Comparison of ENCODE assay signal across 8 cellular contexts in the genomic region with DNA sequence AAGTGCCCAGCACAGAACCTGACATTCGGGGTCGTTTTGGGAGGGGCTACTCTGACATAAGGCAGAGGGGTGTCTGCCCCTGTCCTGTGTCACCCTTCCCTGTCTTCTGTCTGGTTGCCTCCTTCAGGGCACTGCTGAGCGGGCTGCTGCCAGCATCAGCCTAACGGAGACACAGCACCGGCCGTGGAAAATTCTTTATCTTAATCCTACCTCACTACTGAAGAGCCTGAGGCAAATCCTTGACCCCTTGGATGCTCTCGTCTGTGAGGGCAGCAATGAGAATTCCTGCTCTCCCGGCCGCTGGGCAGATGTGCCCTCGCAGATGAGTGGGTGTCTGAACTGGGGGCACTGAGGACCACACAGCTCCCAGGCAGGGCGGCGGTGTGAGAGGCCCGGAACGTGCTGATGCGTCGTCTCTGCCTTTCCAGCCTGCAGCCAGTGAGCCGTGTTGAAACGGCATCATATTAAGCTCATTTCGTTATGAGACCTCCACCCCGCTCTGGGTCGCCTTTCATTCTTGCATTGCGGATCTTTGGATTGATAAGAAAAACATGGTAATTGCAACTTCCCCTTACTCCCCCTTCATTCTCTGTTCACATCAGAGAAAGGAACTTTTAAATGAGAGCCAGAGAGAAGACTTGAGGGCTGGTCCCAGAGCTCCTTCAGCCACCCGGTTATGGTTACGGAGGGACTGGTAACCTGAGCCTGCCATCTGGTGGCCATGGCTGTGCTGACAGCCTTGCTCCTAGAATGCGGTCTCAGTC.
DNase-seq lines count a peak whose midpoint lies in the region; ATAC-seq and TF ChIP-seq lines count a peak whose summit lies in the region.

No MANE protein-coding gene starts in this region.

- H4K20me1 ChIP-seq in HCT116 (ENCODE audit: insufficient read depth) = no peaks in the 10 kb centered on the region

- H3K9ac ChIP-seq in HCT116 (ENCODE audit: low read length) (no peak overlapping the region), rectal smooth muscle tissue (ENCODE audit: low read length) (no peak overlapping the region)

- CTCF ChIA-PET in HCT116 (lab: Charles Lee) = interaction anchor here (0.6 to 3.6 kb wide), 29 partner anchors 9 to 547 kb away, joined by 3 to 87 read pairs (median 5); partner anchors contain the start of genes FOXD2 and PDZK1IP1

- no peaks in the 10 kb centered on the region for H3K4me1 ChIP-seq in HCT116 (ENCODE audit: control insufficient read depth in 1 of 2, insufficient read depth in 2 of 2, low read length in 2 of 2)
- no peaks in the 10 kb centered on the region for H3K4me1 ChIP-seq in rectal smooth muscle tissue (ENCODE audit: control insufficient read depth, insufficient read depth, low read length)

- no peaks in the 10 kb centered on the region for H3K36me3 ChIP-seq in HCT116 (ENCODE audit: control insufficient read depth in 1 of 2, insufficient read depth in 2 of 2, low read length in 2 of 2)
- no peaks in the 10 kb centered on the region for H3K36me3 ChIP-seq in rectal smooth muscle tissue (ENCODE audit: control insufficient read depth, insufficient read depth, low read length)

- TF ChIP-seq RAD21 in HCT116 (IDR thresholded peaks at IDR 0.05; ENCODE audit: low read depth) = peak; percentile 91

- no peaks in the 10 kb centered on the region for H3K27me3 ChIP-seq in HCT116 (ENCODE audit: insufficient read depth, low read length)
- H3K27me3 ChIP-seq in rectal smooth muscle tissue (ENCODE audit: control insufficient read depth, insufficient read depth, low read length) = peaks cover 9% of the 10 kb centered on the region

- H3K27me3 Mint-ChIP-seq in activated naive CD8-positive, alpha-beta T cell treated with anti-CD3 and anti-CD28 coated beads, Interleukin-2, amount 50 U/mL, for 24 hours = peaks cover 44% of the 10 kb centered on the region

- RAD21 ChIA-PET in HCT116 (lab: Charles Lee; ENCODE audit: low non-redundant PET in 1 of 2, low total read pairs in 2 of 2, uncharacterized antibody in 2 of 2, unreplicated experiment in 2 of 2) = interaction anchor here (0.6 to 1.5 kb wide), 10 partner anchors 196 to 337 kb away, joined by 3 to 11 read pairs (median 4); partner anchors contain the start of gene FOXD2 (in 2 of the 2)

- H3K27ac ChIP-seq in HCT116 (ENCODE audit: low read depth, low read length) (no peak overlapping the region), rectal smooth muscle tissue (ENCODE audit: low read depth, low read length) (no peak overlapping the region)

- H3K4me3 Mint-ChIP-seq in activated naive CD8-positive, alpha-beta T cell treated with anti-CD3 and anti-CD28 coated beads, Interleukin-2, amount 50 U/mL, for 24 hours = peak overlapping the region; percentile 6

- no peaks in the 10 kb centered on the region for H3K79me2 ChIP-seq in HCT116 (ENCODE audit: insufficient read depth, low read length)

- peak; percentile 98 for ATAC-seq in HCT116
- ATAC-seq in activated naive CD8-positive, alpha-beta T cell treated with anti-CD3 and anti-CD28 coated beads, Interleukin-2, amount 50 U/mL, for 24 hours = peak; percentile 77
- peak; percentile 95 for ATAC-seq in left ventricle myocardium superior

- no peak overlapping the region for H3K27ac Mint-ChIP-seq in activated naive CD8-positive, alpha-beta T cell treated with anti-CD3 and anti-CD28 coated beads, Interleukin-2, amount 50 U/mL, for 24 hours

- intact Hi-C loops in HCT116 (cut with micrococcal nuclease) = loop anchor here (1.0 to 5.0 kb wide), 5 partner anchors 199 to 549 kb away; partner anchors contain the start of gene PDZK1IP1
- intact Hi-C loops in left ventricle myocardium superior (cut with micrococcal nuclease) = loop anchor here (10.0 kb wide), 1 partner anchor 541 kb away; no protein-coding TSS in a partner anchor

- peaks cover 15% of the 10 kb centered on the region for H3K4me1 Mint-ChIP-seq in activated naive CD8-positive, alpha-beta T cell treated with anti-CD3 and anti-CD28 coated beads, Interleukin-2, amount 50 U/mL, for 24 hours

- H3K9me2 ChIP-seq in HCT116 (ENCODE audit: insufficient read depth) = no peaks in the 10 kb centered on the region

- H3K4me3 ChIP-seq in HCT116 (replicated peaks in 1 of 2; ENCODE audit: low read depth in 1 of 2, low read length in 2 of 2) (no peak overlapping the region), rectal smooth muscle tissue (ENCODE audit: low read length) (peak overlapping the region; percentile 44)

- no peak overlapping the region for H3K4me2 ChIP-seq in HCT116 (ENCODE audit: low read length)

- no peak overlapping the region for H2AFZ ChIP-seq in HCT116 (ENCODE audit: low read depth, low read length, poor library complexity, severe bottlenecking)

- DNase-seq in GM04504 (ENCODE audit: low read depth) (peak; percentile 29), HCT116 (ENCODE audit: low read depth, low spot score) (peak; percentile 49), M059J (ENCODE audit: low read depth) (peak; percentile 62), SK-N-DZ (ENCODE audit: low spot score) (peak; percentile 70), left ventricle myocardium superior (peak; percentile 80), NCI-H446 treated with DMSO at 0.1 percent for 48 hours (lab: John Stamatoyannopoulos, UW) (no peak)
- peak; percentile 74 for DNase-seq in activated naive CD8-positive, alpha-beta T cell treated with anti-CD3 and anti-CD28 coated beads, Interleukin-2, amount 50 U/mL, for 24 hours

- POLR2A ChIA-PET in HCT116 (lab: Charles Lee) = interaction anchor here (1.0 to 1.2 kb wide), 2 partner anchors 288 to 338 kb away, joined by 3 to 5 read pairs; partner anchors contain the start of gene FOXD2

- TF ChIP-seq CTCF in HCT116 (IDR thresholded peaks at IDR 0.05 in 2 of 3, conservative IDR thresholded peaks at IDR 0.05 in 1 of 3; ENCODE audit: borderline replicate concordance in 1 of 3, insufficient read depth in 1 of 3, low read depth in 2 of 3, low read length in 2 of 3) = peak; percentile 81 to 95 (median 92)

- H3K9me3 Mint-ChIP-seq in activated naive CD8-positive, alpha-beta T cell treated with anti-CD3 and anti-CD28 coated beads, Interleukin-2, amount 50 U/mL, for 24 hours = no peaks in the 10 kb centered on the region

- no peaks in the 10 kb centered on the region for H3K9me3 ChIP-seq in HCT116 (ENCODE audit: control insufficient read depth in 1 of 2, insufficient read depth in 1 of 2, low read depth in 1 of 2, low read length in 2 of 2)

- no TSS peak for BruUV-seq in HCT116 (replicated peaks; lab: Mats Ljungman, UMichigan)

- H3K36me3 Mint-ChIP-seq in activated naive CD8-positive, alpha-beta T cell treated with anti-CD3 and anti-CD28 coated beads, Interleukin-2, amount 50 U/mL, for 24 hours (ENCODE audit: low read depth) = no peaks in the 10 kb centered on the region

- no peak for TF ChIP-seq POLR2A in HCT116 (IDR thresholded peaks at IDR 0.05; ENCODE audit: borderline replicate concordance, extremely low read depth, insufficient read depth, insufficient read length)

TF ChIP-seq in HCT116, 20 proteins besides CTCF, POLR2A, EP300 and RAD21:
- TF ChIP-seq SIN3A (IDR thresholded peaks at IDR 0.05; ENCODE audit: low read depth) (no peak), SP1 (IDR thresholded peaks at IDR 0.05; ENCODE audit: low read depth) (no peak), POLR2AphosphoS5 (IDR thresholded peaks at IDR 0.05; ENCODE audit: low read depth, low read length) (no peak), EGR1 (IDR thresholded peaks at IDR 0.05; ENCODE audit: low read depth) (no peak), ZNF274 (IDR thresholded peaks at IDR 0.05; ENCODE audit: low read depth, low read length) (no peak), JUND (IDR thresholded peaks at IDR 0.05) (no peak), CBX3 (IDR thresholded peaks at IDR 0.05; ENCODE audit: low read depth) (no peak)
